ENCODE assay signal across 18 cellular contexts in the genomic region with DNA sequence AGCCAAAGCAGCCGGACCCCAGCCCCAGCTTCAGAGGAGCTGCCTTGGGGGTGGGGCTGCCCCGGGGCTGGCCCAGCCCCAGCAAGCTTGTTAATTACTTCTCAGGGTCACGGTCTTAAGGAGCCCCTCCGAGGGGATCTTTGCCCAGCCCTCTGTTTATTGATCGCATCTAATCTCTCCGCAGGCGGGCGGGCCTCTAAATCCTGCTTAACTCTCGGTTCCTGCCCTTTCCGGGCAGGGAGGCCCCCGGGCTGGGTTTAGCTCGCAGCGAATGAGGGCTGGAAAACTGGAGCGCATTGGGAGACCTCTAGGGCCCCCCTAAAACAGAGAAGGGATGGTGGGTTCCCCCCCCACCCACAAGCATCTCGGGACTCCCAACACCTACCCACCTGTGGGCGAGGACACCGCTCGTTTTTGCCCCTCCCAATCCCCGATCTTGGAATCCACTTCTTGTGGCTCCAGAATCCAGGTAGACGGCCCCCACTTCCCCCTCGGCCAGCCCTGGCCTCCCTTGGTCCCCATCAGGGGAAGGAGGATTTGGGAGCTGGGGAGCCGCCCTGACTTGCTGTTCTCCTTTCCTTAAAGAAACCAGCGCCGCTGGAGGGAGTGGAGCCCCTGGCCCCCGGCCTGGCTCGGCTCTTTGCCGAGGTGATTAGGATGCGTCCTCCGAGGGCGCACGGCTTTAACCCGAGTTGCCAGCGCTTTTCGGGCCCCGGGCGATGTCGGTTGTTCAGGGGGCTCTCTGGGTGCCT. TPM values are rescaled to one million over a fixed set of nuclear protein-coding genes. Genes with fewer than 3 reads are reported as not detected.
A peak's percentile ranks its signal among the peaks of the same experiment; 100 is the strongest.
DNase-seq lines count a peak whose midpoint lies in the region; ATAC-seq and TF ChIP-seq lines count a peak whose summit lies in the region.
"Had no signal": no experiment of that assay in that cellular context is flagged by ENCODE, and none has a peak within 500 bp of the region (broad histone marks: within the 10 kb centered on the region; RNA-seq: fewer than 3 reads in every experiment).

No MANE protein-coding gene starts in this region.

- H3K27ac ChIP-seq in WERI-Rb-1 (peak overlapping the region; percentile 88), neuronal stem cell (replicated peaks; ENCODE audit: low read length) (no peak overlapping the region), Peyer's patch (no peak overlapping the region)
- H3K27ac ChIP-seq: SJCRH30 had no signal

- H3K79me1 ChIP-seq in neuronal stem cell (ENCODE audit: low read depth, low read length), result no peaks in the 10 kb centered on the region

- H3K9ac ChIP-seq in neuronal stem cell (ENCODE audit: low read depth, low read length, poor library complexity), result no peak overlapping the region

- no peak overlapping the region for H4K8ac ChIP-seq in neuronal stem cell (ENCODE audit: low read depth, low read length)

- H3K18ac ChIP-seq in neuronal stem cell (ENCODE audit: low read length), result peak overlapping the region; percentile 95

- no peak overlapping the region for H3K4ac ChIP-seq in neuronal stem cell (ENCODE audit: low read length)

- H4K91ac ChIP-seq in neuronal stem cell (ENCODE audit: low read depth, low read length, poor library complexity), result no peak overlapping the region

- H2AK5ac ChIP-seq in neuronal stem cell (ENCODE audit: low read depth, low read length), result no peak overlapping the region

- peak overlapping the region; percentile 81 for H2AFZ ChIP-seq in neuronal stem cell (ENCODE audit: low read length)

- no peaks in the 10 kb centered on the region for H3K27me3 ChIP-seq in WERI-Rb-1 (ENCODE audit: insufficient read depth, low read depth, severe bottlenecking)
- peaks cover 0 to 42% (median 18%) of the 10 kb centered on the region in 3 experiments for H3K27me3 ChIP-seq in neuronal stem cell (ENCODE audit: control insufficient read depth in 3 of 3, insufficient read depth in 3 of 3, low read depth in 1 of 3, low read length in 3 of 3)
- no peaks in the 10 kb centered on the region for H3K27me3 ChIP-seq in Peyer's patch

- DNase-seq in ELF-1 (ENCODE audit: low read depth, low spot score) (peak; percentile 51), WERI-Rb-1 (peak; percentile 94), neuronal stem cell (ENCODE audit: low spot score) (no peak), Peyer's patch (no peak), SHP77 treated with DMSO at 0.1 percent for 48 hours (lab: John Stamatoyannopoulos, UW) (no peak), NCI-H1417 treated with DMSO at 0.1 percent for 48 hours (lab: John Stamatoyannopoulos, UW) (no peak)
- DNase-seq: activated naive CD8-positive, alpha-beta T cell treated with anti-CD3 and anti-CD28 coated beads, Interleukin-2, amount 50 U/mL, for 24 hours; caudate nucleus; CD4-positive, alpha-beta T cell; natural killer cell; NCI-H1105; SJCRH30; T-helper 2 cell had no signal

- no peak for ATAC-seq in HG03025 (IDR thresholded peaks at IDR 0.05; ENCODE audit: low FRiP score, unreplicated experiment)
- ATAC-seq: activated CD4-positive, CD25-positive, alpha-beta regulatory T cell treated with anti-CD3 and anti-CD28 coated beads, Interleukin-2, amount 50 U/mL, for 24 hours; activated naive CD8-positive, alpha-beta T cell treated with anti-CD3 and anti-CD28 coated beads, Interleukin-2, amount 50 U/mL, for 24 hours; natural killer cell had no signal

- H3K9me3 ChIP-seq in WERI-Rb-1 (ENCODE audit: severe bottlenecking) (no peaks in the 10 kb centered on the region), neuronal stem cell (replicated peaks in 1 of 2; ENCODE audit: control insufficient read depth in 2 of 2, insufficient read depth in 1 of 2, low read depth in 1 of 2, low read length in 2 of 2) (no peaks in the 10 kb centered on the region), Peyer's patch (no peaks in the 10 kb centered on the region)
- H3K9me3 ChIP-seq: HAP-1, SJCRH30 had no signal

- no peak for TF ChIP-seq CTCF in WERI-Rb-1 (IDR thresholded peaks at IDR 0.05; ENCODE audit: low read depth, low read length)
- no peak for TF ChIP-seq CTCF in Peyer's patch (IDR thresholded peaks at IDR 0.05)

- no CpG with 5 or more reads among the region's 37 CpGs for WGBS in neuronal stem cell (ENCODE audit: extremely low coverage in 2 of 2, insufficient read length in 2 of 2, insufficient replicate concordance in 1 of 2), 2 donors

- peak overlapping the region; percentile 97 for H2BK15ac ChIP-seq in neuronal stem cell (ENCODE audit: low read length)

- H2BK12ac ChIP-seq in neuronal stem cell (ENCODE audit: low read length), result no peak overlapping the region

- peak overlapping the region; percentile 98 for H2BK5ac ChIP-seq in neuronal stem cell (ENCODE audit: low read length)

- H3K23ac ChIP-seq in neuronal stem cell (ENCODE audit: low read depth, low read length, poor library complexity), result no peak overlapping the region

- peaks cover 0 to 10% of the 10 kb centered on the region in 2 donors for H3K4me1 ChIP-seq in neuronal stem cell (ENCODE audit: control insufficient read depth in 2 of 2, insufficient read depth in 1 of 2, low read depth in 1 of 2, low read length in 2 of 2)
- H3K4me1 ChIP-seq in Peyer's patch, result no peaks in the 10 kb centered on the region
- H3K4me1 ChIP-seq: HAP-1, SJCRH30 had no signal

- no peak for TF ChIP-seq POLR2A in Peyer's patch (IDR thresholded peaks at IDR 0.05)

- H3K36me3 ChIP-seq in WERI-Rb-1 (no peaks in the 10 kb centered on the region), neuronal stem cell (replicated peaks in 1 of 2; ENCODE audit: control insufficient read depth in 2 of 2, insufficient read depth in 2 of 2, low read length in 2 of 2) (no peaks in the 10 kb centered on the region), Peyer's patch (no peaks in the 10 kb centered on the region)
- H3K36me3 ChIP-seq: HAP-1, SJCRH30 had no signal

- no peak overlapping the region for H3K14ac ChIP-seq in neuronal stem cell (ENCODE audit: low read length)

- peak overlapping the region; percentile 85 for H3K4me2 ChIP-seq in neuronal stem cell (ENCODE audit: insufficient read depth, low read length, poor library complexity, severe bottlenecking)

- peak overlapping the region; percentile 72 for H2BK120ac ChIP-seq in neuronal stem cell (ENCODE audit: low read depth, low read length)

- H3K4me3 ChIP-seq in WERI-Rb-1 (ENCODE audit: low read depth, low read length), result peak overlapping the region; percentile 61
- H3K4me3 ChIP-seq in iPS-11a (ENCODE audit: low read depth, low read length), result peak overlapping the region; percentile 28
- peak overlapping the region in 1 of 2 donors; percentile 74 for H3K4me3 ChIP-seq in neuronal stem cell (ENCODE audit: low read length in 2 of 2)
- no peak overlapping the region for H3K4me3 ChIP-seq in Peyer's patch
- H3K4me3 ChIP-seq: HAP-1, lung, SJCRH30 had no signal

RNA-seq across cellular contexts. Expression of gene ADGRL1, which starts 59.5 kb away (rescaled TPM):
- 41.4 TPM for polyA plus RNA-seq in neuronal stem cell (2013, experiment 1 of 2)
- 42.1 TPM for polyA plus RNA-seq in neuronal stem cell (2013, experiment 2 of 2)
- total RNA-seq in Peyer's patch, result 10 to 100 TPM; 22.8 to 58.6 (median 48.8) TPM

Comparison
In these comparisons a context has a peak if more than half of its experiments do, and no peak if none do; other contexts are left out.
1. DNase-seq: peak in ELF-1 (single experiment) and WERI-Rb-1 (single experiment); none in neuronal stem cell (single experiment), Peyer's patch (0 of 3), SHP77 treated with DMSO at 0.1 percent for 48 hours (single experiment) and NCI-H1417 treated with DMSO at 0.1 percent for 48 hours (single experiment).
2. H3K4me3 ChIP-seq: peak in WERI-Rb-1 (single experiment) and iPS-11a (single experiment); none in Peyer's patch (0 of 4).